In the genomic region with DNA sequence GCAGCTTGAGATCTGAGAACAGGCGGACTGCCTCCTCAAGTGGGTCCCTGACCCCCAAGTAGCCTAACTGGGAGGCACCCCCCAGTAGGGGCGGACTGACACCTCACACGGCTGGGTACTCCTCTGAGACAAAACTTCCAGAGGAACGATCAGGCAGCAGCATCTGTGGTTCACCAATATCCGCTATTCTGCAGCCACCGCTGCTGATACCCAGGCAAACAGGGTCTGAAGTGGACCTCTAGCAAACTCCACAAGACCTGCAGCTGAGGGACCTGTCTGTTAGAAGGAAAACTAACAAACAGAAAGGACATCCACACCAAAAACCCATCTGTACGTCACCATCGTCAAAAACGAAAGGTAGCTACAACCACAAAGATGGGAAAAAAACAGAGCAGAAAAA, we compare ENCODE assay signal across 6 cellular contexts. TPM values are rescaled to one million over a fixed set of nuclear protein-coding genes. Genes with fewer than 3 reads are reported as not detected.
A peak's percentile ranks its signal among the peaks of the same experiment; 100 is the strongest.
DNase-seq lines count a peak whose midpoint lies in the region; ATAC-seq, FAIRE-seq and TF ChIP-seq lines count a peak whose summit lies in the region.
"Not testable (repeated sequence)": the region's sequence is repeated elsewhere in the genome, so short reads cannot be mapped to it uniquely, and the experiment has no call there.

No MANE protein-coding gene starts in this region.

- H3K4me3 Mint-ChIP-seq in WTC11; glutamatergic neuron (ENCODE audit: unreplicated experiment); stimulated activated effector memory CD8-positive, alpha-beta T cell treated with anti-CD3 and anti-CD28 coated beads, Interleukin-12 subunit alpha, Interleukin-12 subunit beta, amount 100 ng/mL, for 72 hours: not testable (repeated sequence)

- TF ChIP-seq CTCF in DND-41 (IDR thresholded peaks at IDR 0.05; ENCODE audit: borderline replicate concordance, extremely low read depth, low read length, poor library complexity, severe bottlenecking); WTC11 (IDR thresholded peaks at IDR 0.05); glutamatergic neuron (IDR thresholded peaks at IDR 0.05; ENCODE audit: partially characterized antibody, unreplicated experiment); HepG2 (CRISPR knock-in tag; IDR thresholded peaks at IDR 0.05): not testable (repeated sequence)

- intact Hi-C loops in HepG2 (cut with micrococcal nuclease; ENCODE audit: unreplicated experiment), result not testable (repeated sequence)

- H3K27ac ChIP-seq in DND-41 (ENCODE audit: low read length); HUES6 (ENCODE audit: low read depth, low read length); HepG2 (ENCODE audit: extremely low read length, insufficient read depth, low read length): not testable (repeated sequence)

- TF ChIP-seq EP300 in HepG2 (IDR thresholded peaks at IDR 0.05; ENCODE audit: low read depth in 2 of 2, low read length in 2 of 2); HepG2 (CRISPR knock-in tag; IDR thresholded peaks at IDR 0.05; ENCODE audit: borderline replicate concordance): not testable (repeated sequence)

- H3K79me2 ChIP-seq in DND-41 (ENCODE audit: insufficient read depth, low read length), result peaks cover 44% of the 10 kb centered on the region
- not testable (repeated sequence) for H3K79me2 ChIP-seq in HepG2 (ENCODE audit: insufficient read depth, low read length)

- in situ Hi-C loops in HepG2 (cut with HindIII; ENCODE audit: extremely low pct_ligation_motif_present, low pct_unique_long_range_greater_than_20kb), result not testable (repeated sequence)

- H3K9me3 Mint-ChIP-seq in WTC11, result peaks cover 39% of the 10 kb centered on the region
- not testable (repeated sequence) for H3K9me3 Mint-ChIP-seq in glutamatergic neuron (ENCODE audit: unreplicated experiment); stimulated activated effector memory CD8-positive, alpha-beta T cell treated with anti-CD3 and anti-CD28 coated beads, Interleukin-12 subunit alpha, Interleukin-12 subunit beta, amount 100 ng/mL, for 72 hours

- CTCF ChIA-PET in WTC11 (lab: Charles Lee), result interaction anchor here (0.6 kb wide), 1 partner anchor 19 kb away, joined by 3 read pairs; no protein-coding TSS in a partner anchor
- CTCF ChIA-PET in HepG2 (lab: Yijun Ruan, JAX; ENCODE audit: low intra/inter-chr PET ratio, low total read pairs), result not testable (repeated sequence)

- not testable (repeated sequence) for H3K9me3 ChIP-seq in DND-41 (ENCODE audit: insufficient read depth, low read length, severe bottlenecking); HUES6 (ENCODE audit: control insufficient read depth, insufficient read depth, low read depth, low read length); HepG2 (ENCODE audit: low read length)

- not testable (repeated sequence) for H2AFZ ChIP-seq in DND-41 (ENCODE audit: low read depth, low read length); HepG2 (ENCODE audit: low read length)

- H3K27ac Mint-ChIP-seq in WTC11; glutamatergic neuron (ENCODE audit: unreplicated experiment): not testable (repeated sequence)
- H3K27ac Mint-ChIP-seq in stimulated activated effector memory CD8-positive, alpha-beta T cell treated with anti-CD3 and anti-CD28 coated beads, Interleukin-12 subunit alpha, Interleukin-12 subunit beta, amount 100 ng/mL, for 72 hours, result peak overlapping the region; percentile 55

- ATAC-seq in DND-41 (ENCODE audit: insufficient read depth, low read depth); WTC11; HepG2; stimulated activated effector memory CD8-positive, alpha-beta T cell treated with anti-CD3 and anti-CD28 coated beads, Interleukin-12 subunit alpha, Interleukin-12 subunit beta, amount 100 ng/mL, for 72 hours: not testable (repeated sequence)

- POLR2A ChIA-PET in WTC11 (lab: Charles Lee), result not testable (repeated sequence)
- POLR2A ChIA-PET in HepG2 (lab: Yijun Ruan, JAX), result interaction anchor here (0.8 kb wide), 1 partner anchor 215 kb away, joined by 3 read pairs; a partner anchor contains a TSS

- peaks cover 65% of the 10 kb centered on the region for H3K36me3 Mint-ChIP-seq in WTC11
- peaks cover 34% of the 10 kb centered on the region for H3K36me3 Mint-ChIP-seq in glutamatergic neuron (ENCODE audit: unreplicated experiment)
- peaks cover 84% of the 10 kb centered on the region for H3K36me3 Mint-ChIP-seq in stimulated activated effector memory CD8-positive, alpha-beta T cell treated with anti-CD3 and anti-CD28 coated beads, Interleukin-12 subunit alpha, Interleukin-12 subunit beta, amount 100 ng/mL, for 72 hours

- 75% methylated on average over 8 of the region's 9 CpGs for WGBS in HepG2 (ENCODE audit: low lambda C conversion rate)

- TF ChIP-seq RAD21 in HepG2 (CRISPR knock-in tag; IDR thresholded peaks at IDR 0.05), result not testable (repeated sequence)

- not testable (repeated sequence) for BruUV-seq in HepG2 (replicated peaks; lab: Mats Ljungman, UMichigan)

- H3K4me1 Mint-ChIP-seq in WTC11; glutamatergic neuron (ENCODE audit: low read depth, unreplicated experiment): not testable (repeated sequence)
- peaks cover 31% of the 10 kb centered on the region for H3K4me1 Mint-ChIP-seq in stimulated activated effector memory CD8-positive, alpha-beta T cell treated with anti-CD3 and anti-CD28 coated beads, Interleukin-12 subunit alpha, Interleukin-12 subunit beta, amount 100 ng/mL, for 72 hours

- TF ChIP-seq POLR2A in HepG2 (IDR thresholded peaks at IDR 0.05; ENCODE audit: insufficient read depth in 1 of 2, low read depth in 2 of 2, low read length in 2 of 2), result not testable (repeated sequence)

- H3K36me3 ChIP-seq in DND-41 (ENCODE audit: insufficient read depth, low read length), result peaks cover 29% of the 10 kb centered on the region
- H3K36me3 ChIP-seq in HUES6 (ENCODE audit: control insufficient read depth, insufficient read depth, low read length); HepG2 (replicated peaks in 1 of 2; ENCODE audit: control insufficient read depth in 1 of 2, insufficient read depth in 2 of 2, low read length in 2 of 2): not testable (repeated sequence)

- H4K20me1 ChIP-seq in DND-41 (ENCODE audit: insufficient read depth, low read length), result peaks cover 11% of the 10 kb centered on the region; the same call in 1 of the 2 replicates
- H4K20me1 ChIP-seq in HepG2 (ENCODE audit: insufficient read depth, low read length), result not testable (repeated sequence)

- not testable (repeated sequence) for H3K27me3 ChIP-seq in DND-41 (ENCODE audit: insufficient read depth, low read length, poor library complexity); HUES6 (ENCODE audit: control insufficient read depth, insufficient read depth, low read length); HepG2 (ENCODE audit: control insufficient read depth in 1 of 2, insufficient read depth in 2 of 2, low read length in 2 of 2)

- DNase-seq in DND-41, result peak; percentile 24
- DNase-seq in WTC11 (ENCODE audit: low spot score), result peak; percentile 18
- DNase-seq in glutamatergic neuron, result peak; percentile 21
- not testable (repeated sequence) for DNase-seq in HepG2 (ENCODE audit: low spot score); stimulated activated effector memory CD8-positive, alpha-beta T cell treated with anti-CD3 and anti-CD28 coated beads, Interleukin-12 subunit alpha, Interleukin-12 subunit beta, amount 100 ng/mL, for 72 hours (ENCODE audit: low spot score in 2 of 2)

- not testable (repeated sequence) for H3K4me3 ChIP-seq in DND-41 (ENCODE audit: low read depth in 1 of 2, low read length in 2 of 2); HUES6 (ENCODE audit: low read depth, low read length); HepG2 (replicated peaks in 1 of 3; ENCODE audit: insufficient read depth in 1 of 3, low read depth in 2 of 3, low read length in 3 of 3)

- H3K27me3 Mint-ChIP-seq in WTC11 (ENCODE audit: low read depth); glutamatergic neuron (ENCODE audit: unreplicated experiment): not testable (repeated sequence)

- not testable (repeated sequence) for H3K4me2 ChIP-seq in DND-41 (ENCODE audit: insufficient read depth, low read length); HepG2 (ENCODE audit: low read depth, low read length)

- not testable (repeated sequence) for H3K9ac ChIP-seq in DND-41 (ENCODE audit: low read depth, low read length); HepG2 (ENCODE audit: insufficient read depth, low read depth, low read length)
- H3K9ac ChIP-seq in HUES6 (ENCODE audit: low read length), result peak overlapping the region; percentile 33

- not testable (repeated sequence) for H3K4me1 ChIP-seq in DND-41 (ENCODE audit: insufficient read depth, low read length); HUES6 (ENCODE audit: control insufficient read depth, insufficient read depth, low read length)
- peaks cover 17% of the 10 kb centered on the region for H3K4me1 ChIP-seq in HepG2 (ENCODE audit: insufficient read depth, low read length)

- not testable (repeated sequence) for FAIRE-seq in HepG2 (lab: Jason Lieb, UNC)

RNA-seq across cellular contexts. Expression of a gene that starts 43.2 kb away (rescaled TPM):
- total RNA-seq in WTC11 (2021) (22.7 to 23.2 TPM (median 22.9 TPM) in 3 replicates), glutamatergic neuron (ENCODE audit: unreplicated experiment) (15.4 TPM), HepG2 (2016; rRNA removed; fragmentation: Illumina TruSeq; extraction: Trizol) (14.3 and 23.3 TPM in 2 replicates)
- total RNA-seq in HepG2 (2016; cell fraction: cytosol; rRNA removed; fragmentation: Illumina TruSeq; extraction: Trizol; ENCODE audit: low read depth), result 4.8 and 5.0 TPM in 2 replicates
- 13.7 and 21.8 TPM in 2 replicates for total RNA-seq in HepG2 (2016; cell fraction: insoluble cytoplasmic fraction; rRNA removed; fragmentation: Illumina TruSeq; extraction: Trizol)
- 6.6 and 6.7 TPM in 2 replicates for total RNA-seq in HepG2 (2016; cell fraction: membrane; rRNA removed; fragmentation: Illumina TruSeq; extraction: Trizol)
- total RNA-seq in HepG2 (2016; cell fraction: nucleus; rRNA removed; fragmentation: Illumina TruSeq; extraction: Trizol), result 16.2 and 17.2 TPM in 2 replicates
- 7.5 and 7.7 TPM in 2 replicates for polyA plus RNA-seq in HepG2 (2011; rRNA removed)
- polyA plus RNA-seq in HepG2 (2011; cell fraction: cytosol; rRNA removed), result 5.0 and 6.2 TPM in 2 replicates
- 14.1 and 15.6 TPM in 2 replicates for polyA plus RNA-seq in HepG2 (2011; cell fraction: nucleus; rRNA removed)
- polyA plus RNA-seq in HepG2 (2012), result 11.2 and 12.3 TPM in 2 replicates
- 0.66 and 0.68 TPM in 2 replicates for polyA plus RNA-seq in HepG2 (2016; cell fraction: cytosol; fragmentation: Illumina TruSeq; extraction: Trizol; ENCODE audit: low read depth)
- polyA plus RNA-seq in HepG2 (2016; cell fraction: insoluble cytoplasmic fraction; fragmentation: Illumina TruSeq; extraction: Trizol; ENCODE audit: low read depth), result 15.7 and 17.6 TPM in 2 replicates
- polyA plus RNA-seq in HepG2 (2016; cell fraction: membrane; fragmentation: Illumina TruSeq; extraction: Trizol; ENCODE audit: low read depth), result 2.2 and 2.3 TPM in 2 replicates
- polyA plus RNA-seq in HepG2 (2016; cell fraction: nucleus; fragmentation: Illumina TruSeq; extraction: Trizol; ENCODE audit: insufficient read depth, low read depth), result 26.5 and 28.6 TPM in 2 replicates
- polyA minus RNA-seq in HepG2 (2011; rRNA and poly(A)+ RNA removed; ENCODE audit: low replicate concordance), result 23.4 and 48.5 TPM in 2 replicates
- 10.9 and 11.4 TPM in 2 replicates for polyA minus RNA-seq in HepG2 (2011; cell fraction: cytosol; rRNA and poly(A)+ RNA removed)
- polyA minus RNA-seq in HepG2 (2011; cell fraction: nucleus; rRNA and poly(A)+ RNA removed), result 14.0 and 16.2 TPM in 2 replicates
